9 cellular contexts compared by ENCODE assay signal in genomic region chr20:50450961-50451752, GRCh38. TPM values are rescaled to one million over a fixed set of nuclear protein-coding genes. Genes with fewer than 3 reads are reported as not detected.
A peak's percentile ranks its signal among the peaks of the same experiment; 100 is the strongest.
DNase-seq lines count a peak whose midpoint lies in the region; ATAC-seq and TF ChIP-seq lines count a peak whose summit lies in the region.
"Had no signal": no experiment of that assay in that cellular context is flagged by ENCODE, and none has a peak within 500 bp of the region (broad histone marks: within the 10 kb centered on the region; RNA-seq: fewer than 3 reads in every experiment).

No MANE protein-coding gene starts in this region.

- H3K27me3 Mint-ChIP-seq in activated CD4-positive, alpha-beta T cell treated with anti-CD3 and anti-CD28 coated beads for 36 hours, result peaks cover 35% of the 10 kb centered on the region

- H3K9ac ChIP-seq in NT2/D1 (ENCODE audit: insufficient read length, low read depth), result peak overlapping the region; percentile 9

- no peak overlapping the region for H3K4me3 ChIP-seq in NT2/D1 (ENCODE audit: insufficient read length, low read depth)
- peak overlapping the region in 2 of 4 donors; percentile 7 to 27 for H3K4me3 ChIP-seq in esophagus muscularis mucosa
- H3K4me3 ChIP-seq in prostate gland, result no peak overlapping the region

- CTCF ChIA-PET in activated CD4-positive, alpha-beta T cell treated with anti-CD3 and anti-CD28 coated beads for 36 hours (lab: Charles Lee), result interaction anchor here (0.6 to 1.3 kb wide), 6 partner anchors 13 to 321 kb away, joined by 3 to 4 read pairs (median 3); no protein-coding TSS in a partner anchor

- H3K9me3 Mint-ChIP-seq in activated CD4-positive, alpha-beta T cell treated with anti-CD3 and anti-CD28 coated beads for 36 hours (ENCODE audit: low read depth), result no peaks in the 10 kb centered on the region

- DNase-seq in activated CD4-positive, alpha-beta T cell treated with anti-CD3 and anti-CD28 coated beads for 36 hours, result no peak
- DNase-seq in activated CD4-positive, alpha-beta T cell treated with anti-CD3 and anti-CD28 coated beads for 1 hour, result no peak
- DNase-seq in NT2/D1 (ENCODE audit: low read depth, low spot score) (peak; percentile 72), esophagus muscularis mucosa (ENCODE audit: extremely low spot score) (no peak), prostate gland (ENCODE audit: low spot score) (no peak), NCI-H1105 treated with DMSO at 0.1 percent for 48 hours (lab: John Stamatoyannopoulos, UW) (no peak), NCI-H345 (lab: John Stamatoyannopoulos, UW) (no peak)

- POLR2A ChIA-PET in activated CD4-positive, alpha-beta T cell treated with anti-CD3 and anti-CD28 coated beads for 36 hours (lab: Charles Lee), result interaction anchor here (0.6 kb wide), 1 partner anchor 415 kb away, joined by 3 read pairs; no protein-coding TSS in a partner anchor

- no peaks in the 10 kb centered on the region for H3K36me3 Mint-ChIP-seq in activated CD4-positive, alpha-beta T cell treated with anti-CD3 and anti-CD28 coated beads for 36 hours (ENCODE audit: low read depth)

- peaks cover 13% of the 10 kb centered on the region for H3K4me1 Mint-ChIP-seq in activated CD4-positive, alpha-beta T cell treated with anti-CD3 and anti-CD28 coated beads for 36 hours

- TF ChIP-seq EP300 in esophagus muscularis mucosa (IDR thresholded peaks at IDR 0.05), result no peak

- peaks cover 11% of the 10 kb centered on the region for H3K4me1 ChIP-seq in NT2/D1 (ENCODE audit: insufficient read depth, insufficient read length)
- H3K4me1 ChIP-seq in esophagus muscularis mucosa, result peaks cover 11 to 25% (median 20%) of the 10 kb centered on the region in 4 donors
- no peaks in the 10 kb centered on the region for H3K4me1 ChIP-seq in prostate gland (replicated peaks)

- intact Hi-C loops in activated CD4-positive, alpha-beta T cell treated with anti-CD3 and anti-CD28 coated beads for 36 hours (cut with DNase I, micrococcal nuclease), result no loop called here
- intact Hi-C loops in esophagus muscularis mucosa (cut with DNase I), result loop anchor here (10.0 kb wide), 1 partner anchor 146 kb away; no protein-coding TSS in a partner anchor
- intact Hi-C loops in prostate gland (cut with DNase I), result no loop called here

- ATAC-seq in activated CD4-positive, alpha-beta T cell treated with anti-CD3 and anti-CD28 coated beads for 36 hours, result peak; percentile 45
- ATAC-seq in HG02642 (IDR thresholded peaks at IDR 0.05; ENCODE audit: poor library complexity, unreplicated experiment), result peak; percentile 79

- H3K27ac ChIP-seq in esophagus muscularis mucosa (replicated peaks in 1 of 4) (peak overlapping the region; percentile 25 to 48 (median 27)), prostate gland (peak overlapping the region; percentile 35 to 57)
- H3K27ac ChIP-seq: C4-2B had no signal

- H3K27me3 ChIP-seq in NT2/D1 (ENCODE audit: insufficient read depth, insufficient read length) (no peaks in the 10 kb centered on the region), esophagus muscularis mucosa (peaks cover 0 to 4% (median 0%) of the 10 kb centered on the region in 4 donors), prostate gland (replicated peaks; ENCODE audit: insufficient read depth) (no peaks in the 10 kb centered on the region)

- H3K36me3 ChIP-seq in NT2/D1 (ENCODE audit: insufficient read depth, insufficient read length, low read length), result no peaks in the 10 kb centered on the region
- H3K36me3 ChIP-seq in esophagus muscularis mucosa, result no peaks in the 10 kb centered on the region
- H3K36me3 ChIP-seq in prostate gland, result no peaks in the 10 kb centered on the region

- peak overlapping the region; percentile 26 for H3K4me3 Mint-ChIP-seq in activated CD4-positive, alpha-beta T cell treated with anti-CD3 and anti-CD28 coated beads for 36 hours

- H3K9me3 ChIP-seq in NT2/D1 (ENCODE audit: insufficient read depth, low read length), result no peaks in the 10 kb centered on the region
- no peaks in the 10 kb centered on the region for H3K9me3 ChIP-seq in esophagus muscularis mucosa
- H3K9me3 ChIP-seq in prostate gland, result no peaks in the 10 kb centered on the region

- TF ChIP-seq POLR2A in esophagus muscularis mucosa (IDR thresholded peaks at IDR 0.05; ENCODE audit: low read depth) (no peak), prostate gland (IDR thresholded peaks at IDR 0.05) (no peak)

- TF ChIP-seq CTCF in esophagus muscularis mucosa (IDR thresholded peaks at IDR 0.05) (no peak), prostate gland (IDR thresholded peaks at IDR 0.05) (no peak)

- WGBS in esophagus muscularis mucosa, result 52% methylated on average over 11 of the region's 19 CpGs
- WGBS in prostate gland, result 40% methylated on average over 19 of the region's 19 CpGs

- peak overlapping the region; percentile 22 for H3K27ac Mint-ChIP-seq in activated CD4-positive, alpha-beta T cell treated with anti-CD3 and anti-CD28 coated beads for 36 hours

RNA-seq across cellular contexts. Expression of gene PTPN1, which starts 59.0 kb away (rescaled TPM):
- total RNA-seq in activated CD4-positive, alpha-beta T cell treated with anti-CD3 and anti-CD28 coated beads for 36 hours, result 10 to 100 TPM; 79.0 to 92.8 TPM
- total RNA-seq in esophagus muscularis mucosa, result 10 to 100 TPM; 21.2 to 49.0 (median 41.0) TPM
- total RNA-seq in prostate gland, result 10 to 100 TPM; 28.5 to 46.6 TPM
